In genomic region chr1:27180037-27180436, GRCh38 we compare ENCODE assay signal across 27 cellular contexts.
"Had no signal": no experiment of that assay in that cellular context is flagged by ENCODE, and none has a peak within 500 bp of the region (broad histone marks: within the 10 kb centered on the region; RNA-seq: fewer than 3 reads in every experiment).

No MANE protein-coding gene starts in this region.

- H3K9me3 ChIP-seq: pancreas, prostate gland, suprapubic skin, testis, tibial artery, vagina had no signal

- H3K27me3 ChIP-seq: neutrophil, pancreas, right lobe of liver, sigmoid colon, suprapubic skin, testis, tibial artery, upper lobe of left lung, vagina had no signal

- H3K4me3 ChIP-seq: pancreas, prostate gland, right lobe of liver, sigmoid colon, suprapubic skin, testis, tibial artery, upper lobe of left lung, vagina had no signal

- ATAC-seq: naive thymus-derived CD8-positive, alpha-beta T cell; natural killer cell treated with Interleukin-12 subunit alpha and Interleukin-12 subunit beta and Interleukin-15 and Interleukin-18, amount 100 ng/mL, for 72 hours; pancreas; right cardiac atrium; right lobe of liver; stimulated activated memory B cell treated with anti-CD40 and anti-IgM and Interleukin-4, amounts not matched to agents 10 μg/mL and 1 μg/mL and 100 μg/mL, for 72 hours; stimulated activated naive CD8-positive, alpha-beta T cell treated with anti-CD3 and anti-CD28 coated beads, Interleukin-15, amount 100 ng/mL, for 72 hours; stimulated activated naive CD8-positive, alpha-beta T cell treated with anti-CD3 and anti-CD28 coated beads, Interleukin-15, Interleukin-2, amounts not matched to agents 100 U/mL and 50 U/mL, for 24 hours had no signal

- H3K36me3 ChIP-seq: neutrophil, pancreas, prostate gland, right lobe of liver, sigmoid colon, suprapubic skin, tibial artery, upper lobe of left lung, vagina had no signal

- H3K27ac ChIP-seq: neutrophil, pancreas, prostate gland, right lobe of liver, sigmoid colon, suprapubic skin, testis, tibial artery, upper lobe of left lung, vagina had no signal

- DNase-seq: naive thymus-derived CD8-positive, alpha-beta T cell; nephron progenitor cell; nucleus accumbens; pancreas; right cardiac atrium; right lobe of liver; sigmoid colon; small intestine; stimulated activated CD4-positive, alpha-beta T cell treated with anti-CD3 and anti-CD28 coated beads, Interleukin-12 subunit alpha, Interleukin-12 subunit beta, amount 100 ng/mL, for 4 hours; stimulated activated CD4-positive, alpha-beta T cell treated with anti-CD3 and anti-CD28 coated beads, Interleukin-1b, Interleukin-23, amount 100 ng/mL, for 48 hours; stimulated activated CD4-positive, alpha-beta T cell treated with anti-CD3 and anti-CD28 coated beads, Interleukin-4, amount 100 ng/mL, for 1 hour; stimulated activated CD4-positive, alpha-beta T cell treated with anti-CD3 and anti-CD28 coated beads, Interleukin-4, amount 100 ng/mL, for 4 hours; stimulated activated CD8-positive, alpha-beta memory T cell treated with anti-CD3 and anti-CD28 coated beads, Interleukin-4, amount 100 ng/mL, for 48 hours; stimulated activated naive CD4-positive, alpha-beta T cell; stimulated activated naive CD8-positive, alpha-beta T cell treated with anti-CD3 and anti-CD28 coated beads, Interleukin-15, amount 100 ng/mL, for 72 hours; stimulated activated naive CD8-positive, alpha-beta T cell treated with anti-CD3 and anti-CD28 coated beads, Interleukin-15, Interleukin-2, amounts not matched to agents 100 U/mL and 50 U/mL, for 24 hours; substantia nigra; testis; tibial artery; trophoblast cell; upper lobe of left lung had no signal

- H3K4me1 ChIP-seq: pancreas, prostate gland, right lobe of liver, sigmoid colon, suprapubic skin, testis, tibial artery, upper lobe of left lung, vagina had no signal
